ENCODE assay signal across 28 cellular contexts in genomic region chr4:159979953-159980352, GRCh38.
"Had no signal": no experiment of that assay in that cellular context is flagged by ENCODE, and none has a peak within 500 bp of the region (broad histone marks: within the 10 kb centered on the region; RNA-seq: fewer than 3 reads in every experiment).

No MANE protein-coding gene starts in this region.

- H3K4me1 Mint-ChIP-seq: activated CD4-positive, alpha-beta memory T cell treated with anti-CD3 and anti-CD28 coated beads, Interleukin-2, amount 10 ng/mL, durations not matched to agents 7 days and 5 days; activated CD8-positive, alpha-beta memory T cell treated with anti-CD3 and anti-CD28 coated beads, Interleukin-2, amount 10 ng/mL, durations not matched to agents 7 days and 5 days; activated naive CD4-positive, alpha-beta T cell treated with anti-CD3 and anti-CD28 coated beads, Interleukin-2, amount 10 ng/mL, durations not matched to agents 7 days and 5 days had no signal

- ATAC-seq: activated CD8-positive, alpha-beta memory T cell treated with anti-CD3 and anti-CD28 coated beads, Interleukin-2, amount 10 ng/mL, durations not matched to agents 7 days and 5 days; Panc1 had no signal

- H3K36me3 ChIP-seq: ascending aorta, breast epithelium, MG63, SJCRH30, WERI-Rb-1 had no signal

- H3K27me3 Mint-ChIP-seq: activated CD4-positive, alpha-beta memory T cell treated with anti-CD3 and anti-CD28 coated beads, Interleukin-2, amount 10 ng/mL, durations not matched to agents 7 days and 5 days; activated CD8-positive, alpha-beta memory T cell treated with anti-CD3 and anti-CD28 coated beads, Interleukin-2, amount 10 ng/mL, durations not matched to agents 7 days and 5 days; activated naive CD4-positive, alpha-beta T cell treated with anti-CD3 and anti-CD28 coated beads, Interleukin-2, amount 10 ng/mL, durations not matched to agents 7 days and 5 days; activated naive CD8-positive, alpha-beta T cell had no signal

- H3K4me3 Mint-ChIP-seq: activated CD4-positive, alpha-beta memory T cell treated with anti-CD3 and anti-CD28 coated beads, Interleukin-2, amount 10 ng/mL, durations not matched to agents 7 days and 5 days; activated CD8-positive, alpha-beta memory T cell treated with anti-CD3 and anti-CD28 coated beads, Interleukin-2, amount 10 ng/mL, durations not matched to agents 7 days and 5 days; activated naive CD4-positive, alpha-beta T cell treated with anti-CD3 and anti-CD28 coated beads, Interleukin-2, amount 10 ng/mL, durations not matched to agents 7 days and 5 days; activated naive CD8-positive, alpha-beta T cell had no signal

- H3K9me3 ChIP-seq: ascending aorta, breast epithelium, MG63, SJCRH30 had no signal

- H3K9me3 Mint-ChIP-seq: activated CD4-positive, alpha-beta memory T cell treated with anti-CD3 and anti-CD28 coated beads, Interleukin-2, amount 10 ng/mL, durations not matched to agents 7 days and 5 days had no signal

- H3K27ac ChIP-seq: ascending aorta, breast epithelium, SJCRH30, SK-N-MC, WERI-Rb-1 had no signal

- DNase-seq: activated CD4-positive, alpha-beta memory T cell treated with anti-CD3 and anti-CD28 coated beads, Interleukin-2, amount 10 ng/mL, durations not matched to agents 7 days and 5 days; activated CD4-positive, alpha-beta T cell treated with anti-CD3 and anti-CD28 coated beads for 1 hour; activated CD4-positive, alpha-beta T cell treated with anti-CD3 and anti-CD28 coated beads for 48 hours; activated CD4-positive, CD25-positive, alpha-beta regulatory T cell; activated CD8-positive, alpha-beta memory T cell treated with anti-CD3 and anti-CD28 coated beads for 24 hours; activated CD8-positive, alpha-beta memory T cell treated with anti-CD3 and anti-CD28 coated beads, Interleukin-2, amount 10 ng/mL, durations not matched to agents 7 days and 5 days; activated CD8-positive, alpha-beta memory T cell treated with anti-CD3 and anti-CD28 coated beads, Interleukin-2, amount 50 U/mL, for 48 hours; activated effector memory CD4-positive, alpha-beta T cell treated with Interleukin-2 at 50 U/mL for 16 hours; activated naive CD4-positive, alpha-beta T cell treated with anti-CD3 and anti-CD28 coated beads, Interleukin-2, amount 10 ng/mL, durations not matched to agents 7 days and 5 days; activated T-cell treated with anti-CD3 and anti-CD28 coated beads, Interleukin-2, amount 50 U/mL, for 48 hours; amniotic stem cell; MG63; MV-4-11; NCI-H1092; NCI-H1436 treated with DMSO at 0.1 percent for 48 hours; NCI-H1694 treated with DMSO at 0.1 percent for 48 hours; NCI-H2029; NCI-H345; NCI-H524 treated with DMSO at 0.1 percent for 48 hours; SHP77; SJCRH30; T1000; WERI-Rb-1 had no signal

- H3K4me1 ChIP-seq: ascending aorta, breast epithelium, SJCRH30 had no signal

- H3K36me3 Mint-ChIP-seq: activated CD8-positive, alpha-beta memory T cell treated with anti-CD3 and anti-CD28 coated beads, Interleukin-2, amount 10 ng/mL, durations not matched to agents 7 days and 5 days; activated naive CD4-positive, alpha-beta T cell treated with anti-CD3 and anti-CD28 coated beads, Interleukin-2, amount 10 ng/mL, durations not matched to agents 7 days and 5 days; activated naive CD8-positive, alpha-beta T cell had no signal

- H3K27me3 ChIP-seq: ascending aorta, breast epithelium, MG63, SJCRH30 had no signal

- H3K27ac Mint-ChIP-seq: activated CD4-positive, alpha-beta memory T cell treated with anti-CD3 and anti-CD28 coated beads, Interleukin-2, amount 10 ng/mL, durations not matched to agents 7 days and 5 days; activated CD8-positive, alpha-beta memory T cell treated with anti-CD3 and anti-CD28 coated beads, Interleukin-2, amount 10 ng/mL, durations not matched to agents 7 days and 5 days; activated naive CD4-positive, alpha-beta T cell treated with anti-CD3 and anti-CD28 coated beads, Interleukin-2, amount 10 ng/mL, durations not matched to agents 7 days and 5 days; activated naive CD8-positive, alpha-beta T cell had no signal

- H3K4me3 ChIP-seq: ascending aorta, breast epithelium, MG63, SJCRH30, SK-N-MC had no signal
